In the genomic region with DNA sequence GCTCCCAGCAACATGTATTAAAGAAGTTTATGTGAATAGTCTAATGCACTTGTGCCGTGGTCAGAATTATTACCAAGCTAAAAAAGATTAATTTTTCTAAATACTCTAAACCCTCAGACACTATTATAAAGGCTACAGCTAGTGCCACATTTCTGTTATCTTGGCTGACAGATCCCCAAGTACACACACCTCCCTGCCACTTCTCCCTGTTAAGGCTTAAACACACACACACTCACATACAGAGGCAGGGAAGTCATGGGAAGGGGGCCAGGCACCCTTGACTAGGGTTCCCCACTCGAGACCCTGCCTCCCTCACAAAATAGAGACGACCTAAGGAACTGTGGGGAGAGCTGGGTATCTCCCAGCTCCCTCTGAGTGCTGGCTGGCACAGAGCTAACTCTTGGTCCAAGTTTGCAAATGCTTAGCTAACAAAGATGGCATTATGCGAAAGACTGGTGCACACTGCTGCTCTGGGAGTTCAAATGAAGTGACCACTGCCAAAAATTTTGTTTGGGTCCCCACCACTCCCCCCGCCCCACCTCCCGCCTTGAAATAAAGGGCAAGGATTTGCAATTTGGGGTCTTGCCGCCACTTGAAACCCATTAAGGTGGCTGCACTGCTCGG, we compare ENCODE assay signal across 15 cellular contexts. TPM values are rescaled to one million over a fixed set of nuclear protein-coding genes. Genes with fewer than 3 reads are reported as not detected.
DNase-seq lines count a peak whose midpoint lies in the region; ATAC-seq, FAIRE-seq and TF ChIP-seq lines count a peak whose summit lies in the region.
"Had no signal": no experiment of that assay in that cellular context is flagged by ENCODE, and none has a peak within 500 bp of the region (broad histone marks: within the 10 kb centered on the region; RNA-seq: fewer than 3 reads in every experiment).

No MANE protein-coding gene starts in this region.

- ATAC-seq in K562: peak; percentile 57
- ATAC-seq in right cardiac atrium: peak; percentile 27 to 41
- ATAC-seq in GM18868 (IDR thresholded peaks at IDR 0.05; ENCODE audit: unreplicated experiment): no peak

- H2AFZ ChIP-seq in K562 (ENCODE audit: low read depth, low read length): no peak overlapping the region
- H2AFZ ChIP-seq: parathyroid adenoma had no signal

- TF ChIP-seq CTCF in K562 (IDR thresholded peaks at IDR 0.05 in 2 of 3, conservative IDR thresholded peaks at IDR 0.05 in 1 of 3; ENCODE audit: insufficient read depth in 2 of 3, low read depth in 1 of 3, low read length in 3 of 3) (no peak), kidney (IDR thresholded peaks at IDR 0.05; ENCODE audit: borderline replicate concordance, extremely low read depth, insufficient read depth) (no peak)

- POLR2A ChIA-PET in K562 (lab: Yijun Ruan, JAX): interaction anchor here (0.5 to 5.3 kb wide), 12 partner anchors 8 to 378 kb away, joined by 3 to 43 read pairs (median 4); no protein-coding TSS in a partner anchor

- no peak overlapping the region for H3K4me3 ChIP-seq in K562
- H3K4me3 ChIP-seq in right cardiac atrium (ENCODE audit: low read length): no peak overlapping the region
- no peak overlapping the region for H3K4me3 ChIP-seq in kidney (ENCODE audit: low read length in 2 of 2)
- H3K4me3 ChIP-seq: uterus had no signal

- CTCF ChIA-PET in K562 (lab: Yijun Ruan, JAX; ENCODE audit: low intra/inter-chr PET ratio): no interaction called here

- peaks cover 81% of the 10 kb centered on the region for H3K79me2 ChIP-seq in K562 (ENCODE audit: control insufficient read depth, insufficient read depth, low read length)

- no peak for TF ChIP-seq RAD21 in K562 (CRISPR knock-in tag; conservative IDR thresholded peaks at IDR 0.05 in 1 of 2, IDR thresholded peaks at IDR 0.05 in 1 of 2)

- peaks cover 3% of the 10 kb centered on the region for H3K9me1 ChIP-seq in K562 (ENCODE audit: control insufficient read depth, insufficient read depth, low read length)

- DNase-seq in OCI-M1 (lab: John Stamatoyannopoulos, UW): peak; percentile 39
- DNase-seq in K562 (ENCODE audit: extremely low read depth in 1 of 4, low spot score in 3 of 4): no peak
- DNase-seq in right cardiac atrium: peak in 1 of 3 donors; percentile 28
- peak; percentile 94 for DNase-seq in pons (ENCODE audit: low spot score)
- no peak for DNase-seq in NCI-H146 treated with DMSO at 0.1 percent for 48 hours (lab: John Stamatoyannopoulos, UW; ENCODE audit: unreplicated experiment)
- no peak for DNase-seq in SIG-M5 treated with dmso at 0.1 percent for 504 hours (lab: John Stamatoyannopoulos, UW; ENCODE audit: unreplicated experiment)
- DNase-seq in kidney: no peak
- DNase-seq: activated CD4-positive, alpha-beta T cell treated with anti-CD3 and anti-CD28 coated beads, Interleukin-2, amount 50 U/mL, for 4 hours; AML-193; DMS79; NCI-H82; stimulated activated CD4-positive, alpha-beta T cell treated with anti-CD3 and anti-CD28 coated beads, Interleukin-1b, Interleukin-23, amount 100 ng/mL, for 48 hours; uterus had no signal

- FAIRE-seq in K562 (lab: Jason Lieb, UNC) (peak; percentile 26), kidney (lab: Jason Lieb, UNC) (no peak)

- peaks cover 92% of the 10 kb centered on the region for H3K36me3 ChIP-seq in K562 (ENCODE audit: control insufficient read depth, insufficient read depth, low read length)
- peaks cover 25 to 44% of the 10 kb centered on the region in 2 donors for H3K36me3 ChIP-seq in kidney (ENCODE audit: control insufficient read depth in 1 of 2, insufficient read depth in 2 of 2, low read length in 2 of 2)
- H3K36me3 ChIP-seq: uterus had no signal

- in situ Hi-C loops in K562 (cut with MboI): no loop called here

- H3K4me2 ChIP-seq in K562 (ENCODE audit: insufficient read depth, low read length): no peak overlapping the region

- no peaks in the 10 kb centered on the region for H3K27me3 ChIP-seq in K562 (ENCODE audit: control insufficient read depth in 2 of 2, insufficient read depth in 2 of 2, low read length in 2 of 2)
- H3K27me3 ChIP-seq in right cardiac atrium (ENCODE audit: control insufficient read depth, insufficient read depth): no peaks in the 10 kb centered on the region
- H3K27me3 ChIP-seq: uterus had no signal

- H3K9me3 ChIP-seq in K562 (replicated peaks; ENCODE audit: control insufficient read depth, insufficient read depth, low read depth, low read length) (no peaks in the 10 kb centered on the region), right cardiac atrium (ENCODE audit: control insufficient read depth, low read length) (no peaks in the 10 kb centered on the region), kidney (ENCODE audit: control insufficient read depth in 1 of 2, low read length in 2 of 2) (no peaks in the 10 kb centered on the region)
- H3K9me3 ChIP-seq: uterus had no signal

- WGBS in K562 (ENCODE audit: insufficient coverage, low coverage, missing lambda C conversion rate): 65% methylated on average over 8 of the region's 8 CpGs
- WGBS in right cardiac atrium: 52% methylated on average over 8 of the region's 8 CpGs

- H3K9ac ChIP-seq in K562 (ENCODE audit: insufficient read depth in 1 of 2, low read depth in 2 of 2, low read length in 2 of 2) (peak overlapping the region in 1 of 2 experiments; percentile 66; a peak in 1 of 4 replicates), kidney (ENCODE audit: low read length in 2 of 2) (no peak overlapping the region)
- H3K9ac ChIP-seq: parathyroid adenoma had no signal

- intact Hi-C loops in K562 (cut with micrococcal nuclease) (no loop called here), right cardiac atrium (cut with DNase I) (no loop called here), kidney (cut with DNase I) (no loop called here)

- H4K20me1 ChIP-seq in K562 (replicated peaks; ENCODE audit: control insufficient read depth, insufficient read depth, low read length): peaks cover 26% of the 10 kb centered on the region; the same call in 1 of the 2 replicates

- no peak for TF ChIP-seq EP300 in K562 (IDR thresholded peaks at IDR 0.05; ENCODE audit: low read length)

- no peak for TF ChIP-seq POLR2A in K562 (conservative IDR thresholded peaks at IDR 0.05)

- H3K27ac ChIP-seq in K562 (ENCODE audit: extremely low read depth, low read depth, low read length) (peak overlapping the region; percentile 11; the same call in 1 of the 3 replicates), right cardiac atrium (ENCODE audit: low read length) (peak overlapping the region; percentile 19), kidney (ENCODE audit: low read depth in 2 of 2, low read length in 2 of 2) (no peak overlapping the region)
- H3K27ac ChIP-seq: parathyroid adenoma had no signal

- BruUV-seq in K562 (replicated peaks; lab: Mats Ljungman, UMichigan): no TSS peak

- peaks cover 17 to 24% of the 10 kb centered on the region in 2 experiments; a peak in 4 of 5 replicates for H3K4me1 ChIP-seq in K562 (replicated peaks in 1 of 2; ENCODE audit: control insufficient read depth in 2 of 2, insufficient read depth in 2 of 2, low read length in 2 of 2)
- peaks cover 10% of the 10 kb centered on the region for H3K4me1 ChIP-seq in right cardiac atrium (ENCODE audit: control insufficient read depth, insufficient read depth, low read length)
- H3K4me1 ChIP-seq in kidney (ENCODE audit: control insufficient read depth in 1 of 2, insufficient read depth in 1 of 2, low read depth in 1 of 2, low read length in 2 of 2): peaks cover 5 to 8% of the 10 kb centered on the region in 2 donors
- H3K4me1 ChIP-seq: parathyroid adenoma had no signal

TF ChIP-seq in K562, 482 proteins besides CTCF, POLR2A, EP300 and RAD21 (continues in another document):
- TF ChIP-seq SETDB1 (IDR thresholded peaks at IDR 0.05; ENCODE audit: low read length) (no peak), CBFB (CRISPR knock-in tag; IDR thresholded peaks at IDR 0.05) (no peak), MED1 (CRISPR knock-in tag; IDR thresholded peaks at IDR 0.05; ENCODE audit: borderline replicate concordance) (no peak), HNRNPL (IDR thresholded peaks at IDR 0.05; ENCODE audit: low read depth, low read length) (no peak), RAD51 (IDR thresholded peaks at IDR 0.05; ENCODE audit: borderline replicate concordance, low read depth) (no peak), CBFA2T3 (IDR thresholded peaks at IDR 0.05) (peak; percentile 47)
- TF ChIP-seq, protein P1, sequence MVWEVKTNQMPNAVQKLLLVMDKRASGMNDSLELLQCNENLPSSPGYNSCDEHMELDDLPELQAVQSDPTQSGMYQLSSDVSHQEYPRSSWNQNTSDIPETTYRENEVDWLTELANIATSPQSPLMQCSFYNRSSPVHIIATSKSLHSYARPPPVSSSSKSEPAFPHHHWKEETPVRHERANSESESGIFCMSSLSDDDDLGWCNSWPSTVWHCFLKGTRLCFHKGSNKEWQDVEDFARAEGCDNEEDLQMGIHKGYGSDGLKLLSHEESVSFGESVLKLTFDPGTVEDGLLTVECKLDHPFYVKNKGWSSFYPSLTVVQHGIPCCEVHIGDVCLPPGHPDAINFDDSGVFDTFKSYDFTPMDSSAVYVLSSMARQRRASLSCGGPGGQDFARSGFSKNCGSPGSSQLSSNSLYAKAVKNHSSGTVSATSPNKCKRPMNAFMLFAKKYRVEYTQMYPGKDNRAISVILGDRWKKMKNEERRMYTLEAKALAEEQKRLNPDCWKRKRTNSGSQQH (CRISPR knock-in tag; IDR thresholded peaks at IDR 0.05): no peak

RNA-seq across cellular contexts. Expression of a gene that starts 9.8 kb away (rescaled TPM):
- 55.7 and 82.4 TPM in 2 replicates for total RNA-seq in K562 (2011; cell fraction: chromatin; rRNA removed; ENCODE audit: low replicate concordance)
- 34.6 and 49.5 TPM in 2 replicates for total RNA-seq in K562 (2011; cell fraction: nucleolus; rRNA removed)
- total RNA-seq in K562 (2011; cell fraction: nucleoplasm; rRNA removed): 48.8 and 81.9 TPM in 2 replicates
- total RNA-seq in K562 (2014; rRNA removed): 23.8 and 36.9 TPM in 2 replicates
- total RNA-seq in K562 (2014; rRNA removed; fragmentation: Illumina TruSeq; extraction: Trizol): 33.8 and 44.0 TPM in 2 replicates
- 39.8 and 45.1 TPM in 2 replicates for total RNA-seq in K562 (2015; rRNA removed; fragmentation: Illumina TruSeq; extraction: Trizol)
- total RNA-seq in K562 (2021): 102 and 106 TPM in 2 replicates
- 17.6 and 43.9 TPM in 2 replicates for polyA plus RNA-seq in K562 (2011; rRNA removed)
- 18.4 and 40.7 TPM in 2 replicates for polyA plus RNA-seq in K562 (2011; cell fraction: cytosol; rRNA removed)
- 39.0 and 40.4 TPM in 2 replicates for polyA plus RNA-seq in K562 (2011; cell fraction: nucleus; rRNA removed)
- 79.9 and 107 TPM in 2 replicates for polyA plus RNA-seq in K562 (2012)
- 107 and 108 TPM in 2 replicates for polyA plus RNA-seq in K562 (2014; fragmentation: Illumina TruSeq; extraction: Trizol)
- 1 to 10 TPM; 8.7 TPM for polyA plus RNA-seq in K562 (2014; fragmentation: Nextera tagmentation; extraction: Ambion mirVana)
- polyA plus RNA-seq in K562 (2014; rRNA removed): 51.4 and 68.8 TPM in 2 replicates
- polyA minus RNA-seq in K562 (2011; rRNA and poly(A)+ RNA removed): 13.2 and 17.4 TPM in 2 replicates
- 21.6 and 33.8 TPM in 2 replicates for polyA minus RNA-seq in K562 (2011; cell fraction: cytosol; rRNA and poly(A)+ RNA removed)
- 9.7 and 14.1 TPM in 2 replicates for polyA minus RNA-seq in K562 (2011; cell fraction: nucleus; rRNA and poly(A)+ RNA removed)
- total RNA-seq in right cardiac atrium: 10 to 100 TPM; 25.4 to 55.8 (median 35.8) TPM
- polyA plus RNA-seq in right cardiac atrium: 32.5 TPM
- total RNA-seq in kidney: 49.6 TPM
- 33.3 TPM for polyA plus RNA-seq in kidney (ENCODE audit: insufficient read depth, low read depth, low replicate concordance)

Comparison
In these comparisons a context has a peak if more than half of its experiments do, and no peak if none do; other contexts are left out.
1. DNase-seq: peak in OCI-M1 (single experiment) and pons (single experiment); none in K562 (0 of 4), NCI-H146 treated with DMSO at 0.1 percent for 48 hours (single experiment), SIG-M5 treated with dmso at 0.1 percent for 504 hours (single experiment) and kidney (single experiment).
2. H3K27ac ChIP-seq: peak in K562 (single experiment) and right cardiac atrium (single experiment); none in kidney (0 of 2).